Comparison of ENCODE assay signal across 8 cellular contexts in genomic region chr4:87011340-87012034, GRCh38.
DNase-seq lines count a peak whose midpoint lies in the region; ATAC-seq and TF ChIP-seq lines count a peak whose summit lies in the region.

No MANE protein-coding gene starts in this region.

- no peaks in the 10 kb centered on the region for H3K9me3 Mint-ChIP-seq in natural killer cell

- H3K36me3 ChIP-seq in fibroblast of lung (ENCODE audit: control insufficient read depth, insufficient read depth, low read length) (no peaks in the 10 kb centered on the region), gastrocnemius medialis (no peaks in the 10 kb centered on the region)

- ATAC-seq in gastrocnemius medialis (peak; percentile 51 to 59), natural killer cell (no peak), GM19452 (IDR thresholded peaks at IDR 0.05; ENCODE audit: unreplicated experiment) (no peak)

- H3K4me1 Mint-ChIP-seq in natural killer cell: peaks cover 64 to 69% of the 10 kb centered on the region in 2 donors

- peak in 1 of 2 donors; percentile 51 for TF ChIP-seq POLR2A in gastrocnemius medialis (IDR thresholded peaks at IDR 0.05)

- peak overlapping the region; percentile 41 for H3K4me2 ChIP-seq in fibroblast of lung (ENCODE audit: extremely low read depth, insufficient read depth, low read length)

- H3K4me3 ChIP-seq in fibroblast of lung (replicated peaks in 1 of 4; ENCODE audit: control extremely low read depth in 1 of 4, insufficient read depth in 1 of 4, low read depth in 3 of 4, low read length in 4 of 4): no peak overlapping the region
- H3K4me3 ChIP-seq in gastrocnemius medialis: peak overlapping the region in 3 of 4 donors; percentile 0 to 16 (median 8)

- H3K79me2 ChIP-seq in fibroblast of lung (ENCODE audit: control insufficient read depth, insufficient read depth, low read length): peaks cover 71% of the 10 kb centered on the region

- H4K20me1 ChIP-seq in fibroblast of lung (ENCODE audit: control insufficient read depth, extremely low read depth, insufficient read depth, low read length): no peaks in the 10 kb centered on the region

- intact Hi-C loops in gastrocnemius medialis (cut with DNase I; ENCODE audit: low total_unique reads): no loop called here
- intact Hi-C loops in natural killer cell (cut with micrococcal nuclease): no loop called here

- in situ Hi-C loops in gastrocnemius medialis (cut with MboI; ENCODE audit: low sequenced_read_pairs in 4 of 4): loop anchor here in 1 of 4 donors (25.0 kb wide), 1 partner anchor 101 kb away; no protein-coding TSS in a partner anchor

- H3K27ac Mint-ChIP-seq in natural killer cell: no peak overlapping the region

- no peaks in the 10 kb centered on the region for H3K27me3 ChIP-seq in fibroblast of lung (ENCODE audit: control insufficient read depth, insufficient read depth, low read length)
- H3K27me3 ChIP-seq in gastrocnemius medialis: no peaks in the 10 kb centered on the region

- peak; percentile 76 for DNase-seq in H4 (ENCODE audit: low spot score)
- peak; percentile 81 for DNase-seq in RPMI7951 (ENCODE audit: low read depth)
- DNase-seq in fibroblast of lung (ENCODE audit: low read depth in 2 of 2): peak; percentile 80 to 92
- DNase-seq in gastrocnemius medialis: peak in 1 of 2 donors; percentile 31
- no peak for DNase-seq in ecto neural progenitor cell (ENCODE audit: low spot score)
- DNase-seq in NCI-H1694 (lab: John Stamatoyannopoulos, UW): no peak
- no peak for DNase-seq in natural killer cell

- no peaks in the 10 kb centered on the region for H3K4me1 ChIP-seq in fibroblast of lung (ENCODE audit: control insufficient read depth, extremely low read depth, insufficient read depth, low read length)
- peaks cover 73 to 84% of the 10 kb centered on the region in 2 donors for H3K4me1 ChIP-seq in gastrocnemius medialis

- H3K4me3 Mint-ChIP-seq in natural killer cell: no peak overlapping the region

- H3K9me3 ChIP-seq in fibroblast of lung (ENCODE audit: control insufficient read depth, insufficient read depth, low read depth, low read length) (no peaks in the 10 kb centered on the region), gastrocnemius medialis (no peaks in the 10 kb centered on the region)

- H2AFZ ChIP-seq in fibroblast of lung (ENCODE audit: low read length): no peak overlapping the region

- TF ChIP-seq CTCF in fibroblast of lung (conservative IDR thresholded peaks at IDR 0.05 in 1 of 2, IDR thresholded peaks at IDR 0.05 in 1 of 2; ENCODE audit: low read depth in 1 of 2, low read length in 2 of 2) (no peak), gastrocnemius medialis (IDR thresholded peaks at IDR 0.05 in 4 of 5, conservative IDR thresholded peaks at IDR 0.05 in 1 of 5) (no peak), natural killer cell (IDR thresholded peaks at IDR 0.05) (no peak)

- H3K36me3 Mint-ChIP-seq in natural killer cell: no peaks in the 10 kb centered on the region

- H3K27ac ChIP-seq in fibroblast of lung (ENCODE audit: insufficient read depth, low read length) (no peak overlapping the region), gastrocnemius medialis (peak overlapping the region; percentile 93 to 97 (median 96))

- no peak overlapping the region for H3K9ac ChIP-seq in fibroblast of lung (ENCODE audit: insufficient read depth, low read length)

- H3K27me3 Mint-ChIP-seq in natural killer cell (ENCODE audit: low read depth in 2 of 2): no peaks in the 10 kb centered on the region

Comparison
In these comparisons a context has a peak if more than half of its experiments do, and no peak if none do; other contexts are left out.
1. DNase-seq: peak in H4 (single experiment), RPMI7951 (single experiment) and fibroblast of lung (2 of 2); none in ecto neural progenitor cell (single experiment), NCI-H1694 (single experiment) and natural killer cell (single experiment).
2. H3K4me3 ChIP-seq: peak in gastrocnemius medialis (3 of 4); none in fibroblast of lung (0 of 4).
3. ATAC-seq: peak in gastrocnemius medialis (2 of 2); none in natural killer cell (0 of 3) and GM19452 (single experiment).